In genomic region chr14:75697371-75697770, GRCh38 we compare ENCODE assay signal across 16 cellular contexts.
"Had no signal": no experiment of that assay in that cellular context is flagged by ENCODE, and none has a peak within 500 bp of the region (broad histone marks: within the 10 kb centered on the region; RNA-seq: fewer than 3 reads in every experiment).

No MANE protein-coding gene starts in this region.

- H3K9me3 Mint-ChIP-seq: stimulated activated effector memory CD8-positive, alpha-beta T cell treated with anti-CD3 and anti-CD28 coated beads, Interleukin-12 subunit alpha, Interleukin-12 subunit beta, amount 100 ng/mL, for 72 hours had no signal

- H3K4me3 Mint-ChIP-seq: activated T-cell treated with anti-CD3 and anti-CD28 coated beads, Interleukin-2, amount 50 U/mL, for 72 hours; naive B cell; stimulated activated effector memory CD8-positive, alpha-beta T cell treated with anti-CD3 and anti-CD28 coated beads, Interleukin-12 subunit alpha, Interleukin-12 subunit beta, amount 100 ng/mL, for 72 hours; T-helper 2 cell treated with Interferon-gamma antibody and Interleukin-4, amounts not matched to agents 5 μg/mL and 100 μg/mL, for 36 hours had no signal

- H3K27me3 ChIP-seq: adrenal gland, right lobe of liver, thyroid gland had no signal

- H3K4me3 ChIP-seq: adrenal gland, mucosa of descending colon, right lobe of liver, SK-N-MC, thyroid gland had no signal

- H3K27me3 Mint-ChIP-seq: naive B cell had no signal

- H3K9me3 ChIP-seq: adrenal gland, right lobe of liver, thyroid gland had no signal

- H3K4me1 ChIP-seq: right lobe of liver had no signal

- H3K4me1 Mint-ChIP-seq: naive B cell; stimulated activated effector memory CD8-positive, alpha-beta T cell treated with anti-CD3 and anti-CD28 coated beads, Interleukin-12 subunit alpha, Interleukin-12 subunit beta, amount 100 ng/mL, for 72 hours had no signal

- FAIRE-seq: endometrium, small intestine, TTC549 had no signal

- H3K27ac ChIP-seq: adrenal gland, right lobe of liver, SK-N-MC, thyroid gland had no signal

- DNase-seq: activated CD4-positive, alpha-beta T cell treated with anti-CD3 and anti-CD28 coated beads, Interleukin-2, amount 50 U/mL, for 4 hours; activated gamma-delta T cell; activated T-cell treated with anti-CD3 and anti-CD28 coated beads, Interleukin-2, amount 50 U/mL, for 72 hours; adrenal gland; mucosa of descending colon; naive B cell; right lobe of liver; small intestine; stimulated activated CD4-positive, alpha-beta T cell treated with anti-CD3 and anti-CD28 coated beads, Interleukin-4, amount 100 ng/mL, for 1 hour; thyroid gland had no signal

- H3K27ac Mint-ChIP-seq: activated T-cell treated with anti-CD3 and anti-CD28 coated beads, Interleukin-2, amount 50 U/mL, for 72 hours; stimulated activated effector memory CD8-positive, alpha-beta T cell treated with anti-CD3 and anti-CD28 coated beads, Interleukin-12 subunit alpha, Interleukin-12 subunit beta, amount 100 ng/mL, for 72 hours; T-helper 2 cell treated with Interferon-gamma antibody and Interleukin-4, amounts not matched to agents 5 μg/mL and 100 μg/mL, for 36 hours had no signal

- ATAC-seq: activated naive CD4-positive, alpha-beta T cell treated with anti-CD3 and anti-CD28 coated beads, Interleukin-2, amount 50 U/mL, for 72 hours; activated T-cell treated with anti-CD3 and anti-CD28 coated beads, Interleukin-2, amount 50 U/mL, for 72 hours; mucosa of descending colon; right lobe of liver; stimulated activated effector memory CD8-positive, alpha-beta T cell treated with anti-CD3 and anti-CD28 coated beads, Interleukin-12 subunit alpha, Interleukin-12 subunit beta, amount 100 ng/mL, for 72 hours had no signal
